In the genomic region with DNA sequence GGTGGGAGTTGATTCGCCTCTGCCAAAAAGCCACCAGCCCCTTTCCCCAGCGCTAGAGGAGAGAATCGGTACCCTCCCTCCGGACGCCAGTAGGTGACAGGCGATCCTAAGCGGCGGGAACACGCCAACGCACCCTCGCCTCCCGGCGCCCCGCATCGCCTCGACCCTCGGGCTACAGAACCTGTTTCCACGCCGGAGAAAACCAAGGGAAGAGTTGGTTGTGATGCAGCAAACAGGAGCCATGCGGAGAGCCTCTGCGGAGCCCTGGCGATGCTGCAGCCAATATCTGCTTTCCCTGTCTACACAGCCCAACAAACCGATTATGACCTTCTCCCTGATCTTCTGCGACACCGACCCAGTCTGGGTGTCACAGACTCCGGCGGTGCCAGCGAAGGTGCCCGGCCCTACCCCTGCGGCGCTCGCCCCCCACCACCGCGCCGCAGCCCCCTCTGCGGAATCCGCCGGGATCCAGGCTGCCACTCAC, we compare ENCODE assay signal across 8 cellular contexts. TPM values are rescaled to one million over a fixed set of nuclear protein-coding genes. Genes with fewer than 3 reads are reported as not detected.
DNase-seq lines count a peak whose midpoint lies in the region; ATAC-seq and TF ChIP-seq lines count a peak whose summit lies in the region.

No MANE protein-coding gene starts in this region.

- no peak overlapping the region for H3K27ac ChIP-seq in SJSA1
- H3K27ac ChIP-seq in uterus: peak overlapping the region; percentile 79 to 81

- H3K27me3 ChIP-seq in BE2C: no peaks in the 10 kb centered on the region
- H3K27me3 ChIP-seq in SJSA1 (replicated peaks): peaks cover 44% of the 10 kb centered on the region
- H3K27me3 ChIP-seq in mononuclear cell (ENCODE audit: insufficient read depth, low read length): peaks cover 76% of the 10 kb centered on the region
- no peaks in the 10 kb centered on the region for H3K27me3 ChIP-seq in uterus

- DNase-seq in BE2C (peak; percentile 85), SJSA1 (ENCODE audit: low read depth in 1 of 2, low spot score in 2 of 2) (peak; percentile 29 to 40), uterus (peak; percentile 38 to 45), LoVo (ENCODE audit: low spot score) (no peak)
- no peak for DNase-seq in effector memory CD8-positive, alpha-beta T cell

- peaks cover 43 to 66% of the 10 kb centered on the region in 2 donors for H3K27me3 Mint-ChIP-seq in effector memory CD8-positive, alpha-beta T cell

- intact Hi-C loops in uterus (cut with DNase I; ENCODE audit: low total_unique reads): no loop called here

- peak overlapping the region; percentile 93 for H3K4me3 ChIP-seq in BE2C (ENCODE audit: low read depth, low read length)
- peak overlapping the region; percentile 57 for H3K4me3 ChIP-seq in SJSA1
- H3K4me3 ChIP-seq in mononuclear cell (ENCODE audit: low read length): peak overlapping the region; percentile 35
- peak overlapping the region; percentile 78 to 80 for H3K4me3 ChIP-seq in uterus

- TF ChIP-seq POLR2A in uterus (IDR thresholded peaks at IDR 0.05): no peak

- H3K36me3 ChIP-seq in BE2C (peaks cover 13% of the 10 kb centered on the region), SJSA1 (0 out of 2 replicates have a peak, but pooled peaks cover 2% of the 10 kb centered on the region), uterus (no peaks in the 10 kb centered on the region)

- no peaks in the 10 kb centered on the region for H3K9me3 Mint-ChIP-seq in effector memory CD8-positive, alpha-beta T cell

- no peaks in the 10 kb centered on the region for H3K36me3 Mint-ChIP-seq in effector memory CD8-positive, alpha-beta T cell (ENCODE audit: insufficient read depth)

- H3K4me1 ChIP-seq in BE2C (peaks cover 18% of the 10 kb centered on the region), SJSA1 (replicated peaks) (peaks cover 12% of the 10 kb centered on the region), mononuclear cell (ENCODE audit: insufficient read depth, low read length) (peaks cover 19% of the 10 kb centered on the region), uterus (no peaks in the 10 kb centered on the region)

- peaks cover 0 to 12% of the 10 kb centered on the region in 2 donors for H3K4me1 Mint-ChIP-seq in effector memory CD8-positive, alpha-beta T cell (ENCODE audit: low read depth in 2 of 2)

- TF ChIP-seq CTCF in BE2C (IDR thresholded peaks at IDR 0.05; ENCODE audit: low read depth, low read length) (peak; percentile 83), uterus (IDR thresholded peaks at IDR 0.05) (peak; percentile 27 to 48 (median 48))

- no peak overlapping the region for H3K27ac Mint-ChIP-seq in effector memory CD8-positive, alpha-beta T cell

- H3K4me3 Mint-ChIP-seq in effector memory CD8-positive, alpha-beta T cell: peak overlapping the region; percentile 10 to 70

- H3K9me3 ChIP-seq in BE2C (no peaks in the 10 kb centered on the region), SJSA1 (replicated peaks) (0 out of 2 replicates have a peak, but pooled peaks cover 2% of the 10 kb centered on the region), mononuclear cell (ENCODE audit: low read depth, low read length) (no peaks in the 10 kb centered on the region), uterus (no peaks in the 10 kb centered on the region)

- ATAC-seq in GM18907 (IDR thresholded peaks at IDR 0.05; ENCODE audit: unreplicated experiment) (peak; percentile 45), HG03108 (IDR thresholded peaks at IDR 0.05; ENCODE audit: unreplicated experiment) (peak; percentile 31)
- no peak for ATAC-seq in effector memory CD8-positive, alpha-beta T cell (replicated peaks)

RNA-seq across cellular contexts. Expression of gene PRICKLE1, which starts 0.5 kb away (rescaled TPM):
- polyA plus RNA-seq in BE2C (2012; ENCODE audit: insufficient read depth, insufficient read length, low read depth): 14.5 TPM
- 3.3 and 8.1 TPM in 2 replicates for total RNA-seq in SJSA1 (2014; rRNA removed; shearing (Covaris generic))
- total RNA-seq in mononuclear cell (1.9 TPM), uterus (10 to 100 TPM in 3 of 4 donors, 1 to 10 TPM in 1; 5.9 to 61.4 (median 28.4) TPM)

Comparison
In these comparisons a context has a peak if more than half of its experiments do, and no peak if none do; other contexts are left out.
1. DNase-seq: peak in BE2C (single experiment), SJSA1 (2 of 2) and uterus (2 of 2); none in effector memory CD8-positive, alpha-beta T cell (0 of 3) and LoVo (single experiment).
2. H3K4me3 ChIP-seq: peak in every context shown above with its lines; median percentile 93 in BE2C; 79 in uterus; 57 in SJSA1; 35 in mononuclear cell.